In genomic region chr2:17084882-17085281, GRCh38 we compare ENCODE assay signal across 26 cellular contexts.
"Had no signal": no experiment of that assay in that cellular context is flagged by ENCODE, and none has a peak within 500 bp of the region (broad histone marks: within the 10 kb centered on the region; RNA-seq: fewer than 3 reads in every experiment).

No MANE protein-coding gene starts in this region.

- H3K27me3 ChIP-seq: hepatocyte, testis had no signal

- H3K4me3 ChIP-seq: hepatocyte, mucosa of descending colon, testis had no signal

- H3K4me1 ChIP-seq: testis had no signal

- H3K27ac Mint-ChIP-seq: activated CD8-positive, alpha-beta T cell treated with anti-CD3 and anti-CD28 coated beads, Interleukin-2, amount 10 ng/mL, durations not matched to agents 7 days and 5 days; activated naive CD8-positive, alpha-beta T cell treated with anti-CD3 and anti-CD28 coated beads, Interleukin-2, amount 50 U/mL, for 24 hours; activated T-helper 1 cell treated with anti-CD3 and anti-CD28 coated beads, Interleukin-12 subunit alpha, Interleukin-12 subunit beta, Interleukin-2, Interleukin-4 antibody, amounts not matched to agents 30 ng/mL and 10 ng/mL and 1 ng/mL, durations not matched to agents 14 hours and 24 hours and 36 hours; immature natural killer cell; naive B cell; stimulated activated naive B cell treated with anti-CD40 and anti-IgM and Interleukin-4, amounts not matched to agents 10 μg/mL and 1 μg/mL and 100 μg/mL, for 72 hours; type B pancreatic cell had no signal

- DNase-seq: activated CD4-positive, alpha-beta T cell treated with anti-CD3 and anti-CD28 coated beads, Interleukin-2, amount 50 U/mL, for 1 hour; activated CD4-positive, CD25-positive, alpha-beta regulatory T cell treated with anti-CD3 and anti-CD28 coated beads, Interleukin-2, amount 50 U/mL, for 72 hours; activated CD8-positive, alpha-beta T cell treated with anti-CD3 and anti-CD28 coated beads, Interleukin-2, amount 10 ng/mL, durations not matched to agents 7 days and 5 days; activated gamma-delta T cell; activated naive CD4-positive, alpha-beta T cell treated with anti-CD3 and anti-CD28 coated beads, Interleukin-2, amount 50 U/mL, for 16 hours; activated naive CD8-positive, alpha-beta T cell treated with anti-CD3 and anti-CD28 coated beads, Interleukin-2, amount 50 U/mL, for 24 hours; aorta; foreskin fibroblast; immature natural killer cell; kidney glomerular epithelial cell; left ventricle myocardium superior; mucosa of descending colon; naive B cell; occipital lobe; posterior cingulate gyrus; stimulated activated CD4-positive, alpha-beta T cell treated with anti-CD3 and anti-CD28 coated beads, Interleukin-2, amount 100 ng/mL, for 48 hours; stimulated activated CD8-positive, alpha-beta memory T cell treated with anti-CD3 and anti-CD28 coated beads, Interleukin-4, amount 100 ng/mL, for 48 hours; stimulated activated naive B cell treated with anti-CD40 and anti-IgM and Interleukin-4, amounts not matched to agents 10 μg/mL and 1 μg/mL and 100 μg/mL, for 72 hours; testis; WERI-Rb-1 had no signal

- H3K4me1 Mint-ChIP-seq: activated naive CD8-positive, alpha-beta T cell treated with anti-CD3 and anti-CD28 coated beads, Interleukin-2, amount 50 U/mL, for 24 hours; immature natural killer cell; naive B cell; stimulated activated naive B cell treated with anti-CD40 and anti-IgM and Interleukin-4, amounts not matched to agents 10 μg/mL and 1 μg/mL and 100 μg/mL, for 72 hours had no signal

- H3K79me2 ChIP-seq: hepatocyte had no signal

- H3K36me3 ChIP-seq: WERI-Rb-1 had no signal

- H3K9me3 ChIP-seq: mucosa of descending colon, testis had no signal

- H3K4me2 ChIP-seq: hepatocyte had no signal

- H3K27ac ChIP-seq: hepatocyte, testis, WERI-Rb-1 had no signal

- H3K36me3 Mint-ChIP-seq: immature natural killer cell; stimulated activated naive B cell treated with anti-CD40 and anti-IgM and Interleukin-4, amounts not matched to agents 10 μg/mL and 1 μg/mL and 100 μg/mL, for 72 hours; type B pancreatic cell had no signal

- FAIRE-seq: bronchial epithelial cell, endometrium had no signal

- H2AFZ ChIP-seq: hepatocyte had no signal

- H3K27me3 Mint-ChIP-seq: activated naive CD8-positive, alpha-beta T cell treated with anti-CD3 and anti-CD28 coated beads, Interleukin-2, amount 50 U/mL, for 24 hours; stimulated activated naive B cell treated with anti-CD40 and anti-IgM and Interleukin-4, amounts not matched to agents 10 μg/mL and 1 μg/mL and 100 μg/mL, for 72 hours; type B pancreatic cell had no signal

- H3K4me3 Mint-ChIP-seq: activated CD8-positive, alpha-beta T cell treated with anti-CD3 and anti-CD28 coated beads, Interleukin-2, amount 10 ng/mL, durations not matched to agents 7 days and 5 days; activated naive CD8-positive, alpha-beta T cell treated with anti-CD3 and anti-CD28 coated beads, Interleukin-2, amount 50 U/mL, for 24 hours; activated T-helper 1 cell treated with anti-CD3 and anti-CD28 coated beads, Interleukin-12 subunit alpha, Interleukin-12 subunit beta, Interleukin-2, Interleukin-4 antibody, amounts not matched to agents 30 ng/mL and 10 ng/mL and 1 ng/mL, durations not matched to agents 14 hours and 24 hours and 36 hours; immature natural killer cell; naive B cell; neural crest cell; stimulated activated naive B cell treated with anti-CD40 and anti-IgM and Interleukin-4, amounts not matched to agents 10 μg/mL and 1 μg/mL and 100 μg/mL, for 72 hours; type B pancreatic cell had no signal
